Comparison of ENCODE assay signal across 9 cellular contexts in genomic region chr17:80891096-80892018, GRCh38.
DNase-seq lines count a peak whose midpoint lies in the region; ATAC-seq and TF ChIP-seq lines count a peak whose summit lies in the region.
"Had no signal": no experiment of that assay in that cellular context is flagged by ENCODE, and none has a peak within 500 bp of the region (broad histone marks: within the 10 kb centered on the region; RNA-seq: fewer than 3 reads in every experiment).

No MANE protein-coding gene starts in this region.

- no peaks in the 10 kb centered on the region for H3K27me3 ChIP-seq in brain microvascular endothelial cell (replicated peaks)

- no peak for ATAC-seq in HG02973 (IDR thresholded peaks at IDR 0.05; ENCODE audit: unreplicated experiment)

- DNase-seq in NCI-H146 (lab: John Stamatoyannopoulos, UW) (peak; percentile 11), NCI-H146 treated with DMSO at 0.1 percent for 48 hours (lab: John Stamatoyannopoulos, UW; ENCODE audit: unreplicated experiment) (no peak), HS-27A (ENCODE audit: low read depth) (peak; percentile 68), UCSD-AML1 (lab: John Stamatoyannopoulos, UW; ENCODE audit: unreplicated experiment) (peak; percentile 63), brain microvascular endothelial cell (peak; percentile 94), mucosa of gallbladder (ENCODE audit: low spot score) (peak; percentile 20)
- peak; percentile 52 for DNase-seq in stimulated activated CD8-positive, alpha-beta memory T cell treated with anti-CD3 and anti-CD28 coated beads, Interleukin-4, amount 100 ng/mL, for 24 hours (ENCODE audit: low read depth)

- in situ Hi-C loops in brain microvascular endothelial cell (cut with HindIII; ENCODE audit: low pct_ligation_motif_present, low sequenced_read_pairs): no loop called here

- peaks cover 11% of the 10 kb centered on the region for H3K36me3 ChIP-seq in brain microvascular endothelial cell (replicated peaks)

- peak overlapping the region; percentile 98 for H3K27ac ChIP-seq in brain microvascular endothelial cell
- H3K27ac ChIP-seq: 22Rv1 had no signal

- peak overlapping the region; percentile 16 for H3K4me3 ChIP-seq in brain microvascular endothelial cell (ENCODE audit: low read depth, low read length)

- TF ChIP-seq CTCF in brain microvascular endothelial cell (IDR thresholded peaks at IDR 0.05; ENCODE audit: low read depth, low read length, missing control alignments): peak; percentile 30
